Comparison of ENCODE assay signal across 8 cellular contexts in the genomic region with DNA sequence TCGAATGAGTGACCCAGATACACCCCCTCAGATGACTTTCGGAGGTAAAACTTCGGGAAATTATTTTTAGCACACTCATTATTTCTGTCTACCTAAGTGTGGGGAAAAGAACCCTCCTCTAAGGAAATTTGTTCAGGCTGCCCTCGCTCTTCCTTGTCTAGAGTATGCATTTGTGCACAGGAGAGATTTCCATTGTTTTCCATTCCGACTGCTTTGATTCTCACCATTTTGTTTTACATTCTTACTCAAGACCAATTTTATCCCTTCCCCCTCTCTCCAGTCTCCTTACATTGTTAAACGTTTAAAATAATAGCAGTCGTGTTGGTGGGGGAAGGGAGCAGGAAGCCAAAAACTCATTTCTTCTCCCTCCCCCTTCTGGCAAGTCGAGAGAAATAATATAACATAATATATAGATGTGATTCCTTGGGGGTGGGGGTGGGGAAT. TPM values are rescaled to one million over a fixed set of nuclear protein-coding genes. Genes with fewer than 3 reads are reported as not detected.
DNase-seq lines count a peak whose midpoint lies in the region; ATAC-seq and TF ChIP-seq lines count a peak whose summit lies in the region.

No MANE protein-coding gene starts in this region.

- peaks cover 8% of the 10 kb centered on the region for H3K27me3 Mint-ChIP-seq in endothelial cell (ENCODE audit: unreplicated experiment)

- no peak overlapping the region for H3K27ac Mint-ChIP-seq in endothelial cell (ENCODE audit: unreplicated experiment)

- TF ChIP-seq POLR2A in spleen (IDR thresholded peaks at IDR 0.05), result no peak

- ATAC-seq in right cardiac atrium, result no peak
- ATAC-seq in HG02571 (IDR thresholded peaks at IDR 0.05; ENCODE audit: unreplicated experiment), result no peak
- no peak for ATAC-seq in GM18511 (IDR thresholded peaks at IDR 0.05; ENCODE audit: unreplicated experiment)

- H3K9me3 Mint-ChIP-seq in endothelial cell (ENCODE audit: unreplicated experiment), result no peaks in the 10 kb centered on the region

- H3K27me3 ChIP-seq in GM23248 (replicated peaks; ENCODE audit: insufficient read depth) (no peaks in the 10 kb centered on the region), right cardiac atrium (ENCODE audit: control insufficient read depth, insufficient read depth) (no peaks in the 10 kb centered on the region), spleen (replicated peaks in 1 of 7) (no peaks in the 10 kb centered on the region)

- H3K4me2 ChIP-seq in GM23248 (ENCODE audit: unreplicated experiment), result peak overlapping the region; percentile 86

- H3K27ac ChIP-seq in GM23248 (peak overlapping the region; percentile 90), RWPE1 (peak overlapping the region; percentile 98), right cardiac atrium (ENCODE audit: low read length) (peak overlapping the region; percentile 36), spleen (peak overlapping the region; percentile 81 to 97 (median 94))

- H3K4me1 Mint-ChIP-seq in endothelial cell (ENCODE audit: unreplicated experiment), result peaks cover 14% of the 10 kb centered on the region

- CTCF ChIA-PET in RWPE1 (lab: Yijun Ruan, JAX), result interaction anchor here (0.6 kb wide), 1 partner anchor 11 kb away, joined by 3 read pairs; no protein-coding TSS in a partner anchor

- H3K36me3 ChIP-seq in GM23248 (ENCODE audit: low read depth), result peaks cover 8% of the 10 kb centered on the region; the same call in 1 of the 2 replicates
- H3K36me3 ChIP-seq in spleen, result peaks cover 0 to 31% (median 20%) of the 10 kb centered on the region in 6 donors

- peak; percentile 73 for DNase-seq in GM23248
- no peak for DNase-seq in RWPE1 (ENCODE audit: low spot score)
- DNase-seq in right cardiac atrium, result no peak
- no peak for DNase-seq in spleen
- no peak for DNase-seq in endothelial cell (ENCODE audit: low spot score)
- no peak for DNase-seq in stimulated activated CD4-positive, alpha-beta T cell treated with anti-CD3 and anti-CD28 coated beads, Interleukin-1b, Interleukin-23, amount 100 ng/mL, for 48 hours

- H3K4me1 ChIP-seq in GM23248 (ENCODE audit: insufficient read depth) (peaks cover 38% of the 10 kb centered on the region), right cardiac atrium (ENCODE audit: control insufficient read depth, insufficient read depth, low read length) (peaks cover 16% of the 10 kb centered on the region), spleen (peaks cover 31 to 80% (median 66%) of the 10 kb centered on the region in 6 donors)

- H4K20me1 ChIP-seq in GM23248 (ENCODE audit: insufficient read depth), result no peaks in the 10 kb centered on the region

- H3K4me3 ChIP-seq in GM23248 (peak overlapping the region; percentile 90), right cardiac atrium (ENCODE audit: low read length) (peak overlapping the region; percentile 76), spleen (peak overlapping the region; percentile 65 to 93 (median 78))

- H3K9me3 ChIP-seq in GM23248 (ENCODE audit: low read depth), result no peaks in the 10 kb centered on the region
- H3K9me3 ChIP-seq in right cardiac atrium (ENCODE audit: control insufficient read depth, low read length), result no peaks in the 10 kb centered on the region
- H3K9me3 ChIP-seq in spleen, result no peaks in the 10 kb centered on the region

- H3F3A ChIP-seq in GM23248 (ENCODE audit: insufficient read depth), result peaks cover 38% of the 10 kb centered on the region

- H2AFZ ChIP-seq in GM23248, result peak overlapping the region; percentile 77

- POLR2A ChIA-PET in RWPE1 (lab: Yijun Ruan, JAX; ENCODE audit: low non-redundant PET), result no interaction called here

- WGBS in GM23248 (ENCODE audit: low coverage in 1 of 2, low lambda C conversion rate in 2 of 2, missing lambda C conversion rate in 2 of 2), 2 experiments, result 1 to 5% methylated on average over 8 of the region's 8 CpGs
- WGBS in right cardiac atrium, result 5% methylated on average over 8 of the region's 8 CpGs
- WGBS in spleen, 5 donors, result 2 to 3% (median 2%) methylated on average over 8 of the region's 8 CpGs

- intact Hi-C loops in right cardiac atrium (cut with DNase I), result no loop called here
- intact Hi-C loops in spleen (cut with DNase I; ENCODE audit: low total_unique reads), result no loop called here

- no peak for TF ChIP-seq CTCF in RWPE1 (conservative IDR thresholded peaks at IDR 0.05; ENCODE audit: low read depth)
- peak in 1 of 11 experiments; percentile 30 for TF ChIP-seq CTCF in spleen (IDR thresholded peaks at IDR 0.05 in 8 of 11, conservative IDR thresholded peaks at IDR 0.05 in 3 of 11)
- no peak for TF ChIP-seq CTCF in endothelial cell (IDR thresholded peaks at IDR 0.05; ENCODE audit: unreplicated experiment)

- H3K4me3 Mint-ChIP-seq in endothelial cell (ENCODE audit: unreplicated experiment), result no peak overlapping the region

- H3K36me3 Mint-ChIP-seq in endothelial cell (ENCODE audit: low read depth, unreplicated experiment), result peaks cover 14% of the 10 kb centered on the region

- no peaks in the 10 kb centered on the region for H3K9me2 ChIP-seq in GM23248 (ENCODE audit: insufficient read depth)

- peaks cover 32% of the 10 kb centered on the region for H3K79me2 ChIP-seq in GM23248 (ENCODE audit: insufficient read depth)

- in situ Hi-C loops in GM23248 (cut with MboI), result no loop called here

- H3K9ac ChIP-seq in GM23248, result peak overlapping the region; percentile 82

RNA-seq across cellular contexts. Expression of gene CHD3, which starts 1.5 kb away (rescaled TPM):
- total RNA-seq in GM23248 (2014; rRNA removed; shearing (Covaris generic)), result 56.5 and 73.6 TPM in 2 replicates
- polyA plus RNA-seq in GM23248 (2016; fragmentation: Nextera tagmentation; extraction: Ambion mirVana), result 14.0 and 16.0 TPM in 2 replicates
- total RNA-seq in right cardiac atrium, result 10 to 100 TPM; 31.2 to 38.8 (median 35.0) TPM
- polyA plus RNA-seq in right cardiac atrium, result 45.3 TPM
- total RNA-seq in spleen, result 100 to 1,000 TPM in 2 of 7 donors, 10 to 100 TPM in 5; 60.9 to 117 (median 83.6) TPM
- polyA plus RNA-seq in spleen, result 10 to 100 TPM; 37.0 to 84.3 (median 71.8) TPM
- 133 TPM for total RNA-seq in endothelial cell (ENCODE audit: unreplicated experiment)

RNA-seq across cellular contexts. Expression of gene RNF227, which starts 29.0 kb away (rescaled TPM):
- 4.3 and 15.3 TPM in 2 replicates for total RNA-seq in GM23248 (2014; rRNA removed; shearing (Covaris generic))
- polyA plus RNA-seq in GM23248 (2016; fragmentation: Nextera tagmentation; extraction: Ambion mirVana) (3.1 and 4.3 TPM in 2 replicates), right cardiac atrium (1.5 TPM), spleen (1 to 10 TPM; 2.4 to 4.0 (median 3.8) TPM)
- total RNA-seq in right cardiac atrium (1 to 10 TPM in 3 of 4 donors, under 1 TPM in 1; 0.89 to 2.1 (median 1.5) TPM), spleen (10 to 100 TPM in 1 of 7 donors, 1 to 10 TPM in 6; 2.5 to 20.7 (median 3.4) TPM), endothelial cell (ENCODE audit: unreplicated experiment) (0.77 TPM)

RNA-seq across cellular contexts. Expression of gene CYB5D1, which starts 29.3 kb away (rescaled TPM):
- 11.0 and 20.6 TPM in 2 replicates for total RNA-seq in GM23248 (2014; rRNA removed; shearing (Covaris generic))
- polyA plus RNA-seq in GM23248 (2016; fragmentation: Nextera tagmentation; extraction: Ambion mirVana) (8.6 and 9.9 TPM in 2 replicates), right cardiac atrium (12.1 TPM), spleen (1 to 10 TPM; 2.1 to 3.8 (median 2.9) TPM)
- total RNA-seq in right cardiac atrium (10 to 100 TPM; 12.6 to 16.2 (median 15.4) TPM), spleen (10 to 100 TPM in 1 of 7 donors, 1 to 10 TPM in 6; 4.1 to 13.2 (median 5.9) TPM), endothelial cell (ENCODE audit: unreplicated experiment) (6.4 TPM)

RNA-seq across cellular contexts. Expression of gene NAA38, which starts 29.7 kb away (rescaled TPM):
- 70.4 and 71.5 TPM in 2 replicates for total RNA-seq in GM23248 (2014; rRNA removed; shearing (Covaris generic))
- 185 and 196 TPM in 2 replicates for polyA plus RNA-seq in GM23248 (2016; fragmentation: Nextera tagmentation; extraction: Ambion mirVana)
- 100 to 1,000 TPM in 1 of 4 donors, 10 to 100 TPM in 3; 59.9 to 103 (median 95.6) TPM for total RNA-seq in right cardiac atrium
- polyA plus RNA-seq in right cardiac atrium, result 160 TPM
- total RNA-seq in spleen, result 100 to 1,000 TPM in 1 of 7 donors, 10 to 100 TPM in 6; 51.0 to 111 (median 56.9) TPM
- 100 to 1,000 TPM; 119 to 185 (median 182) TPM for polyA plus RNA-seq in spleen
- total RNA-seq in endothelial cell (ENCODE audit: unreplicated experiment), result 97.9 TPM

RNA-seq across cellular contexts. Expression of gene TMEM88, which starts 32.2 kb away (rescaled TPM):
- total RNA-seq in GM23248 (2014; rRNA removed; shearing (Covaris generic)), result not detected in 2 replicates
- polyA plus RNA-seq in GM23248 (2016; fragmentation: Nextera tagmentation; extraction: Ambion mirVana) (0.23 TPM in 1 of 2 replicates, not detected in the other), right cardiac atrium (74.5 TPM), spleen (10 to 100 TPM in 1 of 3 donors, 1 to 10 TPM in 2; 5.5 to 26.2 (median 9.5) TPM)
- total RNA-seq in right cardiac atrium (10 to 100 TPM in 3 of 4 donors, 1 to 10 TPM in 1; 9.0 to 24.6 (median 16.3) TPM), spleen (10 to 100 TPM in 5 of 7 donors, 1 to 10 TPM in 2; 5.2 to 31.8 (median 18.0) TPM), endothelial cell (ENCODE audit: unreplicated experiment) (13.6 TPM)

Comparison
In these comparisons a context has a peak if more than half of its experiments do, and no peak if none do; other contexts are left out.
1. H3K27ac ChIP-seq: peak in every context shown above with its lines; median percentile 98 in RWPE1; 94 in spleen; 90 in GM23248; 36 in right cardiac atrium.